Comparison of ENCODE assay signal across 19 cellular contexts in the genomic region with DNA sequence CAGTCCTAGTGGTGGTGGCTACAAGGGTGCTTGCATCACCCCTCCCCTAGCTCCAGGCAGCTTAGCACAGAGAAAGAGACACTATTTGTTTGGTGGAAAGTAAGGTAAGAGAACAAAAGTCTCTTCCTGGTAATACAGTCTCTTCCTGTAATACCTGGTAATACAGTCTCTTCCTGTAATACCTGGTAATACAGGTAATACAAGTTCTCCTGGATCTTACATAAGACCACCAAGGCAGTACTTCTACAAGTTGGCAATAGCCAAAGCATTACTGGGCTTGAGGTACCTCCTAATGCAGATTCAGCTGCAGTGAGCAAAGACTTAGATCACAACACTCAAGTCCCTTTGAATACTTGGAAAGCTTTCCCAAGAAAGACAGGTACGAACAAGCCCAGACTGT.
A peak's percentile ranks its signal among the peaks of the same experiment; 100 is the strongest.
DNase-seq lines count a peak whose midpoint lies in the region; ATAC-seq, FAIRE-seq and TF ChIP-seq lines count a peak whose summit lies in the region.
"Had no signal": no experiment of that assay in that cellular context is flagged by ENCODE, and none has a peak within 500 bp of the region (broad histone marks: within the 10 kb centered on the region; RNA-seq: fewer than 3 reads in every experiment).

No MANE protein-coding gene starts in this region.

- TF ChIP-seq CTCF in breast epithelium (IDR thresholded peaks at IDR 0.05) (no peak), keratinocyte (optimal IDR thresholded peaks at IDR 0.05 in 1 of 3, IDR thresholded peaks at IDR 0.05 in 1 of 3, conservative IDR thresholded peaks at IDR 0.05 in 1 of 3; ENCODE audit: extremely low read depth in 1 of 3, insufficient read depth in 2 of 3, low read length in 3 of 3) (no peak), sigmoid colon (IDR thresholded peaks at IDR 0.05) (no peak)

- H3K9me1 ChIP-seq in keratinocyte (ENCODE audit: control insufficient read depth, extremely low read depth, insufficient read depth, low read length), result no peaks in the 10 kb centered on the region

- H3K36me3 ChIP-seq in CD4-positive, CD25-positive, alpha-beta regulatory T cell (ENCODE audit: control insufficient read depth, insufficient read depth, low read length), result no peaks in the 10 kb centered on the region
- H3K36me3 ChIP-seq in breast epithelium, result no peaks in the 10 kb centered on the region
- no peaks in the 10 kb centered on the region for H3K36me3 ChIP-seq in keratinocyte (ENCODE audit: control insufficient read depth in 2 of 2, extremely low read depth in 1 of 2, insufficient read depth in 2 of 2, low read length in 2 of 2)
- H3K36me3 ChIP-seq in sigmoid colon, result no peaks in the 10 kb centered on the region

- no peak overlapping the region for H3K27ac ChIP-seq in CD4-positive, CD25-positive, alpha-beta regulatory T cell (ENCODE audit: insufficient read depth, low read length, poor library complexity, severe bottlenecking)
- H3K27ac ChIP-seq in breast epithelium (peak overlapping the region; percentile 65 to 81), keratinocyte (ENCODE audit: control insufficient read depth, insufficient read depth, low read length) (no peak overlapping the region), skin epidermis (peak overlapping the region in 14 of 21 experiments; percentile 26 to 79 (median 59)), sigmoid colon (no peak overlapping the region)

- no peak for TF ChIP-seq POLR2A in breast epithelium (IDR thresholded peaks at IDR 0.05)
- no peak for TF ChIP-seq POLR2A in sigmoid colon (IDR thresholded peaks at IDR 0.05)

- H3K9ac ChIP-seq in keratinocyte (ENCODE audit: control insufficient read depth, extremely low read depth, insufficient read depth, low read length), result no peak overlapping the region

- H3K27me3 Mint-ChIP-seq in CD4-positive, CD25-positive, alpha-beta regulatory T cell, result peaks cover 5% of the 10 kb centered on the region
- H3K27me3 Mint-ChIP-seq in effector memory CD8-positive, alpha-beta T cell, result no peaks in the 10 kb centered on the region

- no peak overlapping the region for H3K4me2 ChIP-seq in keratinocyte (ENCODE audit: control insufficient read depth, extremely low read depth, insufficient read depth, low read depth, low read length)
- H3K4me2 ChIP-seq: GM23338 had no signal

- no peak overlapping the region for H3K4me3 ChIP-seq in CD4-positive, CD25-positive, alpha-beta regulatory T cell (ENCODE audit: low read depth, low read length)
- no peak overlapping the region for H3K4me3 ChIP-seq in breast epithelium
- H3K4me3 ChIP-seq in keratinocyte (ENCODE audit: control insufficient read depth in 2 of 3, extremely low read depth in 1 of 3, insufficient read depth in 2 of 3, low read depth in 1 of 3, low read length in 3 of 3), result no peak overlapping the region
- H3K4me3 ChIP-seq in skin epidermis, result no peak overlapping the region
- no peak overlapping the region for H3K4me3 ChIP-seq in sigmoid colon
- H3K4me3 ChIP-seq: GM23338 had no signal

- peaks cover 5% of the 10 kb centered on the region for H3K27me3 ChIP-seq in CD4-positive, CD25-positive, alpha-beta regulatory T cell (ENCODE audit: control insufficient read depth, insufficient read depth, low read length)
- H3K27me3 ChIP-seq in breast epithelium, result no peaks in the 10 kb centered on the region
- H3K27me3 ChIP-seq in keratinocyte (ENCODE audit: control insufficient read depth, extremely low read depth, insufficient read depth, low read length), result no peaks in the 10 kb centered on the region
- no peaks in the 10 kb centered on the region for H3K27me3 ChIP-seq in sigmoid colon

- dilution Hi-C loops in keratinocyte (cut with MboI; ENCODE audit: extremely low pct_ligation_motif_present, low sequenced_read_pairs), result no loop called here

- peak in 1 of 2 donors; percentile 18 for ATAC-seq in CD4-positive, CD25-positive, alpha-beta regulatory T cell (ENCODE audit: low read depth in 2 of 2)
- no peak for ATAC-seq in effector memory CD8-positive, alpha-beta T cell (replicated peaks)
- ATAC-seq: GM23338 had no signal

- no peaks in the 10 kb centered on the region for H3K9me3 ChIP-seq in CD4-positive, CD25-positive, alpha-beta regulatory T cell (ENCODE audit: control insufficient read depth in 2 of 2, low read length in 2 of 2)
- H3K9me3 ChIP-seq in breast epithelium (no peaks in the 10 kb centered on the region), keratinocyte (ENCODE audit: control insufficient read depth, low read depth, low read length) (no peaks in the 10 kb centered on the region), sigmoid colon (no peaks in the 10 kb centered on the region)

- WGBS in sigmoid colon, 2 donors, result 95 to 97% methylated on average over 1 of the region's 1 CpG

- H3K36me3 Mint-ChIP-seq in CD4-positive, CD25-positive, alpha-beta regulatory T cell, result no peaks in the 10 kb centered on the region
- H3K36me3 Mint-ChIP-seq in effector memory CD8-positive, alpha-beta T cell (ENCODE audit: insufficient read depth), result no peaks in the 10 kb centered on the region

- FAIRE-seq in keratinocyte (lab: Jason Lieb, UNC), result no peak
- FAIRE-seq: HTR-8/SVneo had no signal

- H3K79me2 ChIP-seq in keratinocyte (ENCODE audit: control insufficient read depth, insufficient read depth, low read length), result no peaks in the 10 kb centered on the region

- H3K4me3 Mint-ChIP-seq in CD4-positive, CD25-positive, alpha-beta regulatory T cell, result no peak overlapping the region
- no peak overlapping the region for H3K4me3 Mint-ChIP-seq in effector memory CD8-positive, alpha-beta T cell
- H3K4me3 Mint-ChIP-seq: GM23338 had no signal

- H2AFZ ChIP-seq in keratinocyte (ENCODE audit: control insufficient read depth, low read length), result peak overlapping the region; percentile 49
- H2AFZ ChIP-seq: GM23338 had no signal

- peak overlapping the region in 2 of 3 donors; percentile 13 to 79 for H3K27ac Mint-ChIP-seq in CD4-positive, CD25-positive, alpha-beta regulatory T cell
- no peak overlapping the region for H3K27ac Mint-ChIP-seq in effector memory CD8-positive, alpha-beta T cell
- H3K27ac Mint-ChIP-seq: GM23338 had no signal

- peaks cover 0 to 4% (median 0%) of the 10 kb centered on the region in 7 donors for H3K9me3 Mint-ChIP-seq in CD4-positive, CD25-positive, alpha-beta regulatory T cell
- no peaks in the 10 kb centered on the region for H3K9me3 Mint-ChIP-seq in effector memory CD8-positive, alpha-beta T cell
- H3K9me3 Mint-ChIP-seq: GM23338 had no signal

- intact Hi-C loops in breast epithelium (cut with DNase I; ENCODE audit: low total_unique reads) (no loop called here), sigmoid colon (cut with DNase I) (loop anchor here (5.0 kb wide), 1 partner anchor 257 kb away; no protein-coding TSS in a partner anchor)

- H3K4me1 ChIP-seq in CD4-positive, CD25-positive, alpha-beta regulatory T cell (ENCODE audit: control insufficient read depth, insufficient read depth, low read length, poor library complexity, severe bottlenecking), result no peaks in the 10 kb centered on the region
- H3K4me1 ChIP-seq in breast epithelium, result no peaks in the 10 kb centered on the region
- peaks cover 9% of the 10 kb centered on the region for H3K4me1 ChIP-seq in keratinocyte (ENCODE audit: control insufficient read depth, extremely low read depth, insufficient read depth, low read length)
- no peaks in the 10 kb centered on the region for H3K4me1 ChIP-seq in sigmoid colon

- DNase-seq in CD4-positive, CD25-positive, alpha-beta regulatory T cell, result no peak
- DNase-seq in breast epithelium (ENCODE audit: low spot score in 2 of 2) (peak in 1 of 2 donors; percentile 39), keratinocyte (ENCODE audit: low read depth, low spot score) (peak; percentile 17), D341Med (ENCODE audit: low spot score) (no peak), sigmoid colon (no peak), GF-D8 (lab: John Stamatoyannopoulos, UW) (no peak)
- DNase-seq in effector memory CD8-positive, alpha-beta T cell, result no peak
- DNase-seq: C1 segment of cervical spinal cord; COR-L47; DMS79 treated with DMSO at 0.1 percent for 48 hours; GDM1; NCI-H1436; NCI-H2081; NCI-H2227 treated with DMSO at 0.1 percent for 48 hours; NCI-H526 treated with DMSO at 0.1 percent for 48 hours; NK-92 treated with Interleukin-12 subunit alpha and Interleukin-12 subunit beta, amount 100 ng/mL, for 24 hours had no signal

- H3K4me1 Mint-ChIP-seq in CD4-positive, CD25-positive, alpha-beta regulatory T cell, result peaks cover 0 to 10% (median 4%) of the 10 kb centered on the region in 4 donors
- no peaks in the 10 kb centered on the region for H3K4me1 Mint-ChIP-seq in effector memory CD8-positive, alpha-beta T cell (ENCODE audit: low read depth in 2 of 2)
- H3K4me1 Mint-ChIP-seq: GM23338 had no signal

- H4K20me1 ChIP-seq in keratinocyte (ENCODE audit: control insufficient read depth, extremely low read depth, insufficient read depth, low read length), result no peaks in the 10 kb centered on the region

- TF ChIP-seq EP300 in sigmoid colon (IDR thresholded peaks at IDR 0.05), result no peak

Comparison
In these comparisons a context has a peak if more than half of its experiments do, and no peak if none do; other contexts are left out.
1. H3K27ac ChIP-seq: peak in breast epithelium (2 of 2) and skin epidermis (14 of 21); none in CD4-positive, CD25-positive, alpha-beta regulatory T cell (single experiment), keratinocyte (single experiment) and sigmoid colon (0 of 4).
2. H3K27ac Mint-ChIP-seq: peak in CD4-positive, CD25-positive, alpha-beta regulatory T cell (2 of 3); none in effector memory CD8-positive, alpha-beta T cell (0 of 2).